Comparison of ENCODE assay signal across 11 cellular contexts in genomic region chr7:27152816-27153486, GRCh38. TPM values are rescaled to one million over a fixed set of nuclear protein-coding genes. Genes with fewer than 3 reads are reported as not detected.
DNase-seq lines count a peak whose midpoint lies in the region; TF ChIP-seq lines count a peak whose summit lies in the region.
"Had no signal": no experiment of that assay in that cellular context is flagged by ENCODE, and none has a peak within 500 bp of the region (broad histone marks: within the 10 kb centered on the region; RNA-seq: fewer than 3 reads in every experiment).

No MANE protein-coding gene starts in this region.

- no peaks in the 10 kb centered on the region for H3F3A ChIP-seq in OCI-LY1 (ENCODE audit: insufficient read depth, low read length)

- H4K20me1 ChIP-seq in OCI-LY1 (ENCODE audit: insufficient read depth, low read length) = no peaks in the 10 kb centered on the region

- TF ChIP-seq CTCF in CD14-positive monocyte (IDR thresholded peaks at IDR 0.05) (no peak), OCI-LY1 (IDR thresholded peaks at IDR 0.05; ENCODE audit: low read length) (no peak), fibroblast of mammary gland (conservative IDR thresholded peaks at IDR 0.05; ENCODE audit: control insufficient read depth, insufficient read depth, low read depth, low read length) (no peak), prostate gland (IDR thresholded peaks at IDR 0.05) (no peak), GM13976 (IDR thresholded peaks at IDR 0.05; ENCODE audit: borderline replicate concordance, control extremely low read depth, extremely low read depth, insufficient read depth, missing control alignments) (no peak)

- in situ Hi-C loops in GM13976 (cut with MboI; ENCODE audit: low sequenced_read_pairs, unreplicated experiment) = loop anchor here (10.0 to 25.0 kb wide), 3 partner anchors 298 to 778 kb away; no protein-coding TSS in a partner anchor

- H3K27ac ChIP-seq in OCI-LY1 (ENCODE audit: low read depth, low read length, poor library complexity, severe bottlenecking) (no peak overlapping the region), prostate gland (peak overlapping the region; percentile 85 to 87)
- H3K27ac ChIP-seq: cardiac muscle cell had no signal

- H3K27me3 Mint-ChIP-seq in CD14-positive monocyte (ENCODE audit: low read depth in 3 of 3) = peaks cover 93 to 100% (median 100%) of the 10 kb centered on the region in 3 donors

- DNase-seq in CD14-positive monocyte (ENCODE audit: low spot score) = peak; percentile 28
- no peak for DNase-seq in fibroblast of mammary gland (ENCODE audit: low read depth)
- no peak for DNase-seq in prostate gland (ENCODE audit: low spot score)
- no peak for DNase-seq in activated CD4-positive, CD25-positive, alpha-beta regulatory T cell treated with anti-CD3 and anti-CD28 coated beads, Interleukin-2, amount 50 U/mL, for 72 hours
- no peak for DNase-seq in RPMI8226
- no peak for DNase-seq in GM13976 (ENCODE audit: low spot score)
- DNase-seq in glomerular visceral epithelial cell (ENCODE audit: extremely low spot score) = no peak
- DNase-seq: hippocampal formation had no signal

- H3K9me2 ChIP-seq in OCI-LY1 (ENCODE audit: low read depth, low read length) = no peaks in the 10 kb centered on the region

- intact Hi-C loops in CD14-positive monocyte (cut with micrococcal nuclease) (loop anchor here (2.0 to 5.0 kb wide), 3 partner anchors 16 to 1291 kb away; partner anchors contain the start of gene HOXA11 (in 2 of the 2)), prostate gland (cut with DNase I) (loop anchor here (5.0 to 10.0 kb wide), 3 partner anchors 951 to 1288 kb away; partner anchors contain the start of genes CBX3 and HNRNPA2B1)

- peaks cover 12 to 30% of the 10 kb centered on the region in 2 donors for H3K36me3 Mint-ChIP-seq in CD14-positive monocyte

- no peak overlapping the region for H3K9ac ChIP-seq in OCI-LY1 (ENCODE audit: low read length)

- H3K27me3 ChIP-seq in OCI-LY1 (ENCODE audit: insufficient read depth, low read length) (peaks cover 20% of the 10 kb centered on the region; the same call in 1 of the 2 replicates), prostate gland (replicated peaks; ENCODE audit: insufficient read depth) (no peaks in the 10 kb centered on the region)

- peaks cover 65% of the 10 kb centered on the region for H3K4me1 Mint-ChIP-seq in CD14-positive monocyte

- no peaks in the 10 kb centered on the region for H3K79me2 ChIP-seq in OCI-LY1 (ENCODE audit: insufficient read depth, low read length)

- peaks cover 42% of the 10 kb centered on the region for H3K4me1 ChIP-seq in OCI-LY1 (ENCODE audit: insufficient read depth, low read length, severe bottlenecking)
- peaks cover 7% of the 10 kb centered on the region for H3K4me1 ChIP-seq in prostate gland (replicated peaks)

- no peak overlapping the region for H3K27ac Mint-ChIP-seq in CD14-positive monocyte

- H2AFZ ChIP-seq in OCI-LY1 (ENCODE audit: low read length) = no peak overlapping the region

- no peak for TF ChIP-seq POLR2A in prostate gland (IDR thresholded peaks at IDR 0.05)

- peak overlapping the region; percentile 91; the same call in 1 of the 2 replicates for H3K4me2 ChIP-seq in OCI-LY1 (ENCODE audit: low read length)

- H3K36me3 ChIP-seq in OCI-LY1 (ENCODE audit: insufficient read depth, low read length) (no peaks in the 10 kb centered on the region), prostate gland (no peaks in the 10 kb centered on the region)
- H3K36me3 ChIP-seq: cardiac muscle cell had no signal

- WGBS in prostate gland = 69% methylated on average over 22 of the region's 22 CpGs

- peaks cover 0 to 65% (median 31%) of the 10 kb centered on the region in 7 donors for H3K9me3 Mint-ChIP-seq in CD14-positive monocyte

- H3K4me3 ChIP-seq in OCI-LY1 (ENCODE audit: low read depth, low read length, poor library complexity, severe bottlenecking) (peak overlapping the region; percentile 63), fibroblast of mammary gland (ENCODE audit: control insufficient read depth, low read depth, low read length) (peak overlapping the region; percentile 72), prostate gland (peak overlapping the region; percentile 39 to 44)
- H3K4me3 ChIP-seq: cardiac muscle cell had no signal

- peak overlapping the region; percentile 52 to 94 for H3K4me3 Mint-ChIP-seq in CD14-positive monocyte

- H3K9me3 ChIP-seq in OCI-LY1 (ENCODE audit: low read length) = no peaks in the 10 kb centered on the region
- H3K9me3 ChIP-seq in prostate gland = no peaks in the 10 kb centered on the region

RNA-seq across cellular contexts. Expression of gene HOXA3, which starts 0.6 kb away (rescaled TPM):
- polyA plus RNA-seq in CD14-positive monocyte = not detected
- total RNA-seq in prostate gland = 1 to 10 TPM; 2.8 to 3.1 TPM
- total RNA-seq: T-helper 2 cell treated with Interferon-gamma antibody and Interleukin-4, amounts not matched to agents 100 ng/mL and 5 ng/mL, for 36 hours had no signal

RNA-seq across cellular contexts. Expression of gene HOXA7, which starts 3.5 kb away (rescaled TPM):
- not detected for polyA plus RNA-seq in CD14-positive monocyte
- total RNA-seq in prostate gland = 1 to 10 TPM; 2.2 to 4.6 TPM
- total RNA-seq: cardiac muscle cell; T-helper 2 cell treated with Interferon-gamma antibody and Interleukin-4, amounts not matched to agents 100 ng/mL and 5 ng/mL, for 36 hours had no signal
- polyA plus RNA-seq: cardiac muscle cell had no signal

RNA-seq across cellular contexts. Expression of gene HOXA6, which starts 5.4 kb away (rescaled TPM):
- not detected for polyA plus RNA-seq in CD14-positive monocyte
- 1 to 10 TPM; 6.9 to 7.5 TPM for total RNA-seq in prostate gland
- total RNA-seq: cardiac muscle cell; T-helper 2 cell treated with Interferon-gamma antibody and Interleukin-4, amounts not matched to agents 100 ng/mL and 5 ng/mL, for 36 hours had no signal
- polyA plus RNA-seq: cardiac muscle cell had no signal

RNA-seq across cellular contexts. Expression of gene HOXA5, which starts 9.5 kb away (rescaled TPM):
- 1 to 10 TPM in 1 of 2 donors, under 1 TPM in 1; 0.85 to 1.8 TPM for polyA plus RNA-seq in CD14-positive monocyte
- total RNA-seq in prostate gland = 10 to 100 TPM in 1 of 2 donors, 1 to 10 TPM in 1; 3.7 to 12.9 TPM
- total RNA-seq: cardiac muscle cell; T-helper 2 cell treated with Interferon-gamma antibody and Interleukin-4, amounts not matched to agents 100 ng/mL and 5 ng/mL, for 36 hours had no signal
- polyA plus RNA-seq: cardiac muscle cell had no signal

RNA-seq across cellular contexts. Expression of gene HOXA9, which starts 12.4 kb away (rescaled TPM):
- 1 to 10 TPM in 1 of 2 donors, under 1 TPM in 1; 0.55 to 1.9 TPM for polyA plus RNA-seq in CD14-positive monocyte
- 10 to 100 TPM; 14.7 to 57.0 TPM for total RNA-seq in prostate gland
- total RNA-seq: cardiac muscle cell; T-helper 2 cell treated with Interferon-gamma antibody and Interleukin-4, amounts not matched to agents 100 ng/mL and 5 ng/mL, for 36 hours had no signal
- polyA plus RNA-seq: cardiac muscle cell had no signal
